2 cellular contexts compared by ENCODE assay signal in the genomic region with DNA sequence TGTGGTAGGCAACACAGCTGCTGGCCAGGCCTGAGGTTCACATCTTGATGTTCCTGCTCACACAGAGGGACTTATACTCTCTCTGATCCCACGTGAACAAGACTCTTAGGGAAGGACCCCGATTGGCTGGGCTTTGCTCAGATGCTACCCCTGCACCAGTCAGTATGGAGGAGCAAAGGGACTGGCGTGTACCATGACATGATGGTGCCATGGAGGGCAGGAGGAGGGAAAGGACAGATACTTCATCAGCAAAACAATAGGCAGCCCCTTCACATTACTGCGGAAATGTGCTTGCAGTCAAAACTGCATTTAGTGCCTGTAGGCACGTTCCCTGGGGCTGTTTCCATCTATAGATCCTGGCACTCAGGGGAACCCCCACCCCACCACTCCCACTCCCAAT.
A peak's percentile ranks its signal among the peaks of the same experiment; 100 is the strongest.
TF ChIP-seq lines count a peak whose summit lies in the region.

No MANE protein-coding gene starts in this region.

TF ChIP-seq in IMR-90, 13 proteins besides CTCF, POLR2A, EP300 and RAD21:
- TF ChIP-seq FOS (IDR thresholded peaks at IDR 0.05; ENCODE audit: low read depth, low read length) (no peak), MXI1 (IDR thresholded peaks at IDR 0.05; ENCODE audit: borderline replicate concordance, low read depth, low read length) (no peak), NFE2L2 (IDR thresholded peaks at IDR 0.05; ENCODE audit: low read depth, low read length) (no peak), RFX5 (IDR thresholded peaks at IDR 0.05; ENCODE audit: low read depth, low read length) (no peak), RCOR1 (IDR thresholded peaks at IDR 0.05; ENCODE audit: insufficient replicate concordance, low read length) (no peak), BHLHE40 (IDR thresholded peaks at IDR 0.05; ENCODE audit: low read depth, low read length) (no peak), CHD1 (IDR thresholded peaks at IDR 0.05; ENCODE audit: low read depth, low read length) (no peak), MAFK (IDR thresholded peaks at IDR 0.05; ENCODE audit: low read depth, low read length) (no peak), MAZ (IDR thresholded peaks at IDR 0.05; ENCODE audit: borderline replicate concordance, low read depth, low read length) (no peak), CEBPB (IDR thresholded peaks at IDR 0.05; ENCODE audit: low read depth, low read length) (no peak), SMC3 (IDR thresholded peaks at IDR 0.05; ENCODE audit: low read depth, low read length) (no peak)
- TF ChIP-seq, protein P1, sequence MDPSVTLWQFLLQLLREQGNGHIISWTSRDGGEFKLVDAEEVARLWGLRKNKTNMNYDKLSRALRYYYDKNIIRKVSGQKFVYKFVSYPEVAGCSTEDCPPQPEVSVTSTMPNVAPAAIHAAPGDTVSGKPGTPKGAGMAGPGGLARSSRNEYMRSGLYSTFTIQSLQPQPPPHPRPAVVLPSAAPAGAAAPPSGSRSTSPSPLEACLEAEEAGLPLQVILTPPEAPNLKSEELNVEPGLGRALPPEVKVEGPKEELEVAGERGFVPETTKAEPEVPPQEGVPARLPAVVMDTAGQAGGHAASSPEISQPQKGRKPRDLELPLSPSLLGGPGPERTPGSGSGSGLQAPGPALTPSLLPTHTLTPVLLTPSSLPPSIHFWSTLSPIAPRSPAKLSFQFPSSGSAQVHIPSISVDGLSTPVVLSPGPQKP (IDR thresholded peaks at IDR 0.05; ENCODE audit: borderline replicate concordance, low read depth, low read length), result no peak
- TF ChIP-seq, protein P2, sequence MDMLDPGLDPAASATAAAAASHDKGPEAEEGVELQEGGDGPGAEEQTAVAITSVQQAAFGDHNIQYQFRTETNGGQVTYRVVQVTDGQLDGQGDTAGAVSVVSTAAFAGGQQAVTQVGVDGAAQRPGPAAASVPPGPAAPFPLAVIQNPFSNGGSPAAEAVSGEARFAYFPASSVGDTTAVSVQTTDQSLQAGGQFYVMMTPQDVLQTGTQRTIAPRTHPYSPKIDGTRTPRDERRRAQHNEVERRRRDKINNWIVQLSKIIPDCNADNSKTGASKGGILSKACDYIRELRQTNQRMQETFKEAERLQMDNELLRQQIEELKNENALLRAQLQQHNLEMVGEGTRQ (IDR thresholded peaks at IDR 0.05; ENCODE audit: low read depth, low read length), result no peak

TF ChIP-seq in K562, 482 proteins besides CTCF, POLR2A, EP300 and RAD21:
- no peak for TF ChIP-seq ZNF347 (CRISPR knock-in tag; IDR thresholded peaks at IDR 0.05; ENCODE audit: low read depth)
- no peak for TF ChIP-seq ZNF830 (CRISPR knock-in tag; IDR thresholded peaks at IDR 0.05)
- TF ChIP-seq MEF2A (IDR thresholded peaks at IDR 0.05; ENCODE audit: control insufficient read depth, low read depth, low read length), result no peak
- TF ChIP-seq, protein P3, sequence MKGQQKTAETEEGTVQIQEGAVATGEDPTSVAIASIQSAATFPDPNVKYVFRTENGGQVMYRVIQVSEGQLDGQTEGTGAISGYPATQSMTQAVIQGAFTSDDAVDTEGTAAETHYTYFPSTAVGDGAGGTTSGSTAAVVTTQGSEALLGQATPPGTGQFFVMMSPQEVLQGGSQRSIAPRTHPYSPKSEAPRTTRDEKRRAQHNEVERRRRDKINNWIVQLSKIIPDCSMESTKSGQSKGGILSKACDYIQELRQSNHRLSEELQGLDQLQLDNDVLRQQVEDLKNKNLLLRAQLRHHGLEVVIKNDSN (CRISPR knock-in tag; IDR thresholded peaks at IDR 0.05), result 0 out of 2 replicates have a peak, but pooled peaks have one; percentile 9
- TF ChIP-seq DMBX1 (CRISPR knock-in tag; IDR thresholded peaks at IDR 0.05; ENCODE audit: borderline replicate concordance), result peak; percentile 50; the same call in 1 of the 2 replicates
- no peak for TF ChIP-seq GTF2F1 (IDR thresholded peaks at IDR 0.05; ENCODE audit: low read depth, low read length)
- TF ChIP-seq, protein P4, sequence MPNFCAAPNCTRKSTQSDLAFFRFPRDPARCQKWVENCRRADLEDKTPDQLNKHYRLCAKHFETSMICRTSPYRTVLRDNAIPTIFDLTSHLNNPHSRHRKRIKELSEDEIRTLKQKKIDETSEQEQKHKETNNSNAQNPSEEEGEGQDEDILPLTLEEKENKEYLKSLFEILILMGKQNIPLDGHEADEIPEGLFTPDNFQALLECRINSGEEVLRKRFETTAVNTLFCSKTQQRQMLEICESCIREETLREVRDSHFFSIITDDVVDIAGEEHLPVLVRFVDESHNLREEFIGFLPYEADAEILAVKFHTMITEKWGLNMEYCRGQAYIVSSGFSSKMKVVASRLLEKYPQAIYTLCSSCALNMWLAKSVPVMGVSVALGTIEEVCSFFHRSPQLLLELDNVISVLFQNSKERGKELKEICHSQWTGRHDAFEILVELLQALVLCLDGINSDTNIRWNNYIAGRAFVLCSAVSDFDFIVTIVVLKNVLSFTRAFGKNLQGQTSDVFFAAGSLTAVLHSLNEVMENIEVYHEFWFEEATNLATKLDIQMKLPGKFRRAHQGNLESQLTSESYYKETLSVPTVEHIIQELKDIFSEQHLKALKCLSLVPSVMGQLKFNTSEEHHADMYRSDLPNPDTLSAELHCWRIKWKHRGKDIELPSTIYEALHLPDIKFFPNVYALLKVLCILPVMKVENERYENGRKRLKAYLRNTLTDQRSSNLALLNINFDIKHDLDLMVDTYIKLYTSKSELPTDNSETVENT (CRISPR knock-in tag; IDR thresholded peaks at IDR 0.05), result no peak
